Comparison of ENCODE assay signal across 1 cellular context in the genomic region with DNA sequence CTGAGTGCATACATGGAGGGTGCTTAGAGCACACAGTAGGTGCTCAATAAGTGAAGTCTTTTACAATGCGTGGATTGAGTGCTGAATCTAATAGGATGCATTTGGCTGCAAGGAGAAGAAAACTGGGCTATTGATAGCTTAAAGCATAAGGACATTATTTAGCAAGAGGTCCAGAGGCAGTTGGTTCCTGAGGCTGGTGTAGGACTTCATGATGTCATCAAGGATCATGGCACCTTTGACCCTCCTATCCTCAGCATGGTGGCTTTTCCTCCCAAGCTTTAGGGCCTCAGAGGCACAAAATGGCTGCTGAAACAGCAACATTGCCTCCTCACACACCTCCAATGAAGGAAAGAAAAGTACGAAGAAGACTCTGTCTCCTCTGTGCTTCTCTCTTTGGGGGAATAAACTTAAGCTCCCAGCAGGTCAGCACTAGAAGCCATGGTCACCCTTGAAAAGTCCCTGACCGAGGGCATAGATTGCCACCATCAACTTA.
A peak's percentile ranks its signal among the peaks of the same experiment; 100 is the strongest.
TF ChIP-seq lines count a peak whose summit lies in the region.

No MANE protein-coding gene starts in this region.

TF ChIP-seq in GM12878, 131 proteins besides CTCF, POLR2A, EP300 and RAD21:
- TF ChIP-seq EED (IDR thresholded peaks at IDR 0.05; ENCODE audit: low read depth) (no peak), YY1 (IDR thresholded peaks at IDR 0.05; ENCODE audit: low read depth, low read length) (peak; percentile 65; the same call in 1 of the 2 replicates), TCF7 (IDR thresholded peaks at IDR 0.05; ENCODE audit: borderline replicate concordance) (no peak), TCF12 (IDR thresholded peaks at IDR 0.05; ENCODE audit: low read depth, low read length) (no peak), NFIC (IDR thresholded peaks at IDR 0.05; ENCODE audit: low read depth, low read length) (no peak), MEF2A (IDR thresholded peaks at IDR 0.05; ENCODE audit: insufficient read depth, low read depth, low read length) (no peak)
